19 cellular contexts compared by ENCODE assay signal in genomic region chr11:107653077-107653476, GRCh38. TPM values are rescaled to one million over a fixed set of nuclear protein-coding genes. Genes with fewer than 3 reads are reported as not detected.
DNase-seq lines count a peak whose midpoint lies in the region; ATAC-seq, FAIRE-seq and TF ChIP-seq lines count a peak whose summit lies in the region.
"Had no signal": no experiment of that assay in that cellular context is flagged by ENCODE, and none has a peak within 500 bp of the region (broad histone marks: within the 10 kb centered on the region; RNA-seq: fewer than 3 reads in every experiment).

No MANE protein-coding gene starts in this region.

- no peaks in the 10 kb centered on the region for H3F3A ChIP-seq in neural progenitor cell (ENCODE audit: low read depth)
- H3F3A ChIP-seq in PC-9 (ENCODE audit: insufficient read depth, low read depth) = no peaks in the 10 kb centered on the region

- DNase-seq in GM12892 (ENCODE audit: insufficient read length) (no peak), WTC11 (ENCODE audit: low spot score) (no peak), epithelial cell of esophagus (ENCODE audit: low read depth) (peak; percentile 11), neural progenitor cell (ENCODE audit: low spot score) (no peak), PC-9 (no peak), MG63 (no peak)
- no peak for DNase-seq in activated naive CD8-positive, alpha-beta T cell treated with anti-CD3 and anti-CD28 coated beads, Interleukin-2, amount 50 U/mL, for 24 hours
- DNase-seq: CD4-positive, alpha-beta T cell; DMS153; GDM1; NCI-H1105; NCI-H2081; NCI-H2171 treated with DMSO at 0.1 percent for 48 hours; NCI-H446 treated with DMSO at 0.1 percent for 48 hours; Right ventricle myocardium superior had no signal

- H3K79me2 ChIP-seq in neural progenitor cell (ENCODE audit: low read depth) (no peaks in the 10 kb centered on the region), PC-9 (ENCODE audit: low read depth) (no peaks in the 10 kb centered on the region)

- ATAC-seq in WTC11 = peak; percentile 46
- no peak for ATAC-seq in activated naive CD8-positive, alpha-beta T cell treated with anti-CD3 and anti-CD28 coated beads, Interleukin-2, amount 50 U/mL, for 24 hours

- H3K27ac ChIP-seq in neural progenitor cell (no peak overlapping the region), PC-9 (no peak overlapping the region)

- H3K4me3 Mint-ChIP-seq in WTC11 (no peak overlapping the region), neural progenitor cell (no peak overlapping the region)
- no peak overlapping the region for H3K4me3 Mint-ChIP-seq in activated naive CD8-positive, alpha-beta T cell treated with anti-CD3 and anti-CD28 coated beads, Interleukin-2, amount 50 U/mL, for 24 hours
- H3K4me3 Mint-ChIP-seq: CD4-positive, alpha-beta T cell had no signal

- no peaks in the 10 kb centered on the region; the same call in 1 of the 2 replicates for H3K9me2 ChIP-seq in PC-9 (ENCODE audit: insufficient read depth)

- H3K27me3 Mint-ChIP-seq in WTC11 (ENCODE audit: low read depth) (no peaks in the 10 kb centered on the region), neural progenitor cell (ENCODE audit: insufficient read depth, low read depth) (peaks cover 1% of the 10 kb centered on the region)
- peaks cover 16% of the 10 kb centered on the region for H3K27me3 Mint-ChIP-seq in activated naive CD8-positive, alpha-beta T cell treated with anti-CD3 and anti-CD28 coated beads, Interleukin-2, amount 50 U/mL, for 24 hours

- H4K20me1 ChIP-seq in neural progenitor cell (ENCODE audit: low read depth) (no peaks in the 10 kb centered on the region), PC-9 (ENCODE audit: insufficient read depth) (no peaks in the 10 kb centered on the region)

- no peaks in the 10 kb centered on the region for H3K36me3 ChIP-seq in neural progenitor cell
- no peaks in the 10 kb centered on the region for H3K36me3 ChIP-seq in PC-9 (ENCODE audit: low read depth)
- H3K36me3 ChIP-seq in MG63 = no peaks in the 10 kb centered on the region

- TF ChIP-seq CTCF in WTC11 (IDR thresholded peaks at IDR 0.05) (no peak), epithelial cell of esophagus (IDR thresholded peaks at IDR 0.05; ENCODE audit: insufficient read depth, low read depth, low read length, missing control alignments) (no peak), neural progenitor cell (IDR thresholded peaks at IDR 0.05) (no peak), PC-9 (conservative IDR thresholded peaks at IDR 0.05) (no peak)

- FAIRE-seq in GM12892 (lab: Jason Lieb, UNC) = peak; percentile 5
- FAIRE-seq: A204.1 had no signal

- H3K4me1 ChIP-seq in neural progenitor cell = peaks cover 4% of the 10 kb centered on the region
- H3K4me1 ChIP-seq in PC-9 (replicated peaks; ENCODE audit: insufficient read depth) = no peaks in the 10 kb centered on the region

- H2AFZ ChIP-seq in neural progenitor cell (replicated peaks) = peak overlapping the region; percentile 47
- H2AFZ ChIP-seq in PC-9 = no peak overlapping the region; the same call in 1 of the 2 replicates

- H3K4me3 ChIP-seq in epithelial cell of esophagus (ENCODE audit: low read length) (no peak overlapping the region), neural progenitor cell (no peak overlapping the region), PC-9 (no peak overlapping the region), MG63 (no peak overlapping the region)

- no peaks in the 10 kb centered on the region for H3K27me3 ChIP-seq in neural progenitor cell
- no peaks in the 10 kb centered on the region for H3K27me3 ChIP-seq in PC-9 (ENCODE audit: insufficient read depth, low read depth)
- peaks cover 16% of the 10 kb centered on the region; the same call in 1 of the 2 replicates for H3K27me3 ChIP-seq in MG63

- peaks cover 46% of the 10 kb centered on the region for H3K4me1 Mint-ChIP-seq in WTC11
- peaks cover 13% of the 10 kb centered on the region for H3K4me1 Mint-ChIP-seq in neural progenitor cell
- no peaks in the 10 kb centered on the region for H3K4me1 Mint-ChIP-seq in activated naive CD8-positive, alpha-beta T cell treated with anti-CD3 and anti-CD28 coated beads, Interleukin-2, amount 50 U/mL, for 24 hours

- H3K9ac ChIP-seq in neural progenitor cell = no peak overlapping the region

- intact Hi-C loops in PC-9 (cut with micrococcal nuclease; ENCODE audit: unreplicated experiment) = no loop called here

- no peak for TF ChIP-seq POLR2A in GM12892 (IDR thresholded peaks at IDR 0.05; ENCODE audit: low read depth, low read length)

- BruUV-seq in PC-9 (replicated peaks; lab: Mats Ljungman, UMichigan) = no TSS peak

- H3K36me3 Mint-ChIP-seq in WTC11 (no peaks in the 10 kb centered on the region), neural progenitor cell (no peaks in the 10 kb centered on the region)
- H3K36me3 Mint-ChIP-seq in activated naive CD8-positive, alpha-beta T cell treated with anti-CD3 and anti-CD28 coated beads, Interleukin-2, amount 50 U/mL, for 24 hours (ENCODE audit: low read depth) = no peaks in the 10 kb centered on the region

- H3K4me2 ChIP-seq in neural progenitor cell (no peak overlapping the region), PC-9 (no peak overlapping the region)

- POLR2A ChIA-PET in WTC11 (lab: Charles Lee) = no interaction called here
- POLR2A ChIA-PET in PC-9 (lab: Charles Lee; ENCODE audit: unreplicated experiment) = no interaction called here

- H3K27ac Mint-ChIP-seq in WTC11 = peak overlapping the region; percentile 24; the same call in 1 of the 2 replicates
- H3K27ac Mint-ChIP-seq in neural progenitor cell = no peak overlapping the region
- no peak overlapping the region for H3K27ac Mint-ChIP-seq in activated naive CD8-positive, alpha-beta T cell treated with anti-CD3 and anti-CD28 coated beads, Interleukin-2, amount 50 U/mL, for 24 hours
- H3K27ac Mint-ChIP-seq: CD4-positive, alpha-beta T cell had no signal

- H3K9me3 ChIP-seq in neural progenitor cell (ENCODE audit: low read depth) = no peaks in the 10 kb centered on the region
- H3K9me3 ChIP-seq in PC-9 (ENCODE audit: insufficient read depth, low read depth) = no peaks in the 10 kb centered on the region
- no peaks in the 10 kb centered on the region for H3K9me3 ChIP-seq in MG63

- CTCF ChIA-PET in WTC11 (lab: Charles Lee) (interaction anchor here (0.6 to 2.0 kb wide), 8 partner anchors 17 to 264 kb away, joined by 3 to 6 read pairs (median 3); no protein-coding TSS in a partner anchor), PC-9 (lab: Charles Lee) (no interaction called here)

- no peaks in the 10 kb centered on the region for H3K9me3 Mint-ChIP-seq in WTC11
- no peaks in the 10 kb centered on the region for H3K9me3 Mint-ChIP-seq in neural progenitor cell
- no peaks in the 10 kb centered on the region for H3K9me3 Mint-ChIP-seq in activated naive CD8-positive, alpha-beta T cell treated with anti-CD3 and anti-CD28 coated beads, Interleukin-2, amount 50 U/mL, for 24 hours
- H3K9me3 Mint-ChIP-seq: CD4-positive, alpha-beta T cell had no signal

TF ChIP-seq in WTC11, 78 proteins besides CTCF, POLR2A, EP300 and RAD21:
- TF ChIP-seq TEAD1 (CRISPR knock-in tag; IDR thresholded peaks at IDR 0.05) = no peak

RNA-seq across cellular contexts. Expression of gene SLN, which starts 58.8 kb away (rescaled TPM):
- polyA plus RNA-seq in GM12892 (2012; ENCODE audit: missing spikeins) = not detected
- total RNA-seq in WTC11 (2021) = not detected in 3 replicates
- total RNA-seq in neural progenitor cell (ENCODE audit: low replicate concordance) = not detected in 2 replicates
- total RNA-seq in PC-9 (2021) = not detected in 2 replicates
- not detected in 2 replicates for total RNA-seq in MG63 (2014; rRNA removed; shearing (Covaris generic); ENCODE audit: low replicate concordance)
- total RNA-seq: CD4-positive, alpha-beta T cell; LHCN-M2; OCI-LY7 had no signal
- polyA plus RNA-seq: BJ had no signal
